In the genomic region with DNA sequence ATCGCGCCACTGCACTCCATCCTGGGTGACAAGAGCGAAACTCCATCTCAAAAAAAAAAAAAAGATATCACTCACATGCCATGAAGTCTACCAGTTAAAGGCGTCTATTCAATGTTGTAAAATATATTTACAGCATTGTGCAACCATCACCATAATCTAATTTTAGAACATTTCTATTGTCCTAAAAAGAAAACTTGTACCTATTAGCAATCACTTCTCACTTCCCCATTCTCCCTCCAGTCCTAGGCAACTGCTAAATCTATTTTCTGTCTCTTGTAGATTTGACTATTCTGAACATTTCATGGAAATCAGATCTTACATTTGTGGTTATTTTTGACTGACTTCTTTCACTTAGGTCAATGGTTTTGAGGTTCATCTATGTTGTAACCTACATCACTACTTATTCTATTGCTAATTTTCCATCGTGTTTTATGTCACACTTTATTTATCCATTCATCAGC, we compare ENCODE assay signal across 8 cellular contexts. TPM values are rescaled to one million over a fixed set of nuclear protein-coding genes. Genes with fewer than 3 reads are reported as not detected.
A peak's percentile ranks its signal among the peaks of the same experiment; 100 is the strongest.
DNase-seq lines count a peak whose midpoint lies in the region; ATAC-seq and TF ChIP-seq lines count a peak whose summit lies in the region.

No MANE protein-coding gene starts in this region.

- H3K36me3 ChIP-seq in colonic mucosa: no peaks in the 10 kb centered on the region
- H3K36me3 ChIP-seq in smooth muscle cell (ENCODE audit: low read depth): no peaks in the 10 kb centered on the region

- H3K4me2 ChIP-seq in smooth muscle cell: no peak overlapping the region

- 89% methylated on average over 5 of the region's 5 CpGs for WGBS in smooth muscle cell (ENCODE audit: low lambda C conversion rate)

- H3K9ac ChIP-seq in colonic mucosa (ENCODE audit: low read depth in 2 of 2, low read length in 2 of 2) (no peak overlapping the region), smooth muscle cell (ENCODE audit: low read depth) (no peak overlapping the region)

- H4K20me1 ChIP-seq in smooth muscle cell (ENCODE audit: low read depth): no peaks in the 10 kb centered on the region

- H3K4me3 ChIP-seq in colonic mucosa (no peak overlapping the region), smooth muscle cell (no peak overlapping the region)

- H3K9me3 ChIP-seq in colonic mucosa: no peaks in the 10 kb centered on the region
- no peaks in the 10 kb centered on the region for H3K9me3 ChIP-seq in smooth muscle cell (replicated peaks; ENCODE audit: low read depth)

- H3K4me1 ChIP-seq in colonic mucosa: no peaks in the 10 kb centered on the region
- H3K4me1 ChIP-seq in smooth muscle cell (ENCODE audit: low read depth): no peaks in the 10 kb centered on the region

- H3F3A ChIP-seq in smooth muscle cell (ENCODE audit: low read depth): no peaks in the 10 kb centered on the region

- no peaks in the 10 kb centered on the region for H3K79me2 ChIP-seq in smooth muscle cell (ENCODE audit: low read depth)

- peak; percentile 88 for ATAC-seq in GM19023 (IDR thresholded peaks at IDR 0.05; ENCODE audit: unreplicated experiment)
- ATAC-seq in HG02623 (IDR thresholded peaks at IDR 0.05; ENCODE audit: unreplicated experiment): peak; percentile 95
- ATAC-seq in HG03575 (IDR thresholded peaks at IDR 0.05; ENCODE audit: extremely low read depth, insufficient number of reproducible peaks, low FRiP score, unreplicated experiment): peak; percentile 93
- peak; percentile 41 for ATAC-seq in sciatic nerve

- TF ChIP-seq CTCF in colonic mucosa (IDR thresholded peaks at IDR 0.05) (no peak), smooth muscle cell (IDR thresholded peaks at IDR 0.05; ENCODE audit: borderline replicate concordance, insufficient read depth, poor library complexity, severe bottlenecking) (no peak)

- DNase-seq in sciatic nerve (ENCODE audit: low spot score) (no peak), colonic mucosa (no peak), iPS-NIHi11 (ENCODE audit: low spot score) (no peak), smooth muscle cell (lab: John Stamatoyannopoulos, UW; ENCODE audit: unreplicated experiment) (no peak)
- DNase-seq in activated effector memory CD4-positive, alpha-beta T cell treated with anti-CD3 and anti-CD28 coated beads, Interleukin-2, amount 50 U/mL, for 16 hours: no peak

- H3K27ac ChIP-seq in colonic mucosa: no peak overlapping the region
- H3K27ac ChIP-seq in smooth muscle cell (ENCODE audit: low read depth): no peak overlapping the region

- intact Hi-C loops in sciatic nerve (cut with DNase I): loop anchor here (5.0 kb wide), 1 partner anchor 36 kb away; no protein-coding TSS in a partner anchor
- intact Hi-C loops in colonic mucosa (cut with DNase I): no loop called here

- H2AFZ ChIP-seq in smooth muscle cell (ENCODE audit: low read depth): no peak overlapping the region

- H3K27me3 ChIP-seq in colonic mucosa (no peaks in the 10 kb centered on the region), smooth muscle cell (ENCODE audit: low read depth) (no peaks in the 10 kb centered on the region)

RNA-seq across cellular contexts. Expression of gene OTUD1, which starts 25.2 kb away (rescaled TPM):
- total RNA-seq in sciatic nerve: 33.9 TPM
- total RNA-seq in colonic mucosa: 10 to 100 TPM in 1 of 2 donors, 1 to 10 TPM in 1; 6.6 to 20.7 TPM
- 11.6 and 12.9 TPM in 2 replicates for total RNA-seq in smooth muscle cell
- polyA plus RNA-seq in smooth muscle cell: 10.8 and 14.0 TPM in 2 replicates

Comparison
In these comparisons a context has a peak if more than half of its experiments do, and no peak if none do; other contexts are left out.
1. ATAC-seq: peak in every context shown above with its lines; median percentile 95 in HG02623; 93 in HG03575; 88 in GM19023; 41 in sciatic nerve.